1 cellular context compared by ENCODE assay signal in the genomic region with DNA sequence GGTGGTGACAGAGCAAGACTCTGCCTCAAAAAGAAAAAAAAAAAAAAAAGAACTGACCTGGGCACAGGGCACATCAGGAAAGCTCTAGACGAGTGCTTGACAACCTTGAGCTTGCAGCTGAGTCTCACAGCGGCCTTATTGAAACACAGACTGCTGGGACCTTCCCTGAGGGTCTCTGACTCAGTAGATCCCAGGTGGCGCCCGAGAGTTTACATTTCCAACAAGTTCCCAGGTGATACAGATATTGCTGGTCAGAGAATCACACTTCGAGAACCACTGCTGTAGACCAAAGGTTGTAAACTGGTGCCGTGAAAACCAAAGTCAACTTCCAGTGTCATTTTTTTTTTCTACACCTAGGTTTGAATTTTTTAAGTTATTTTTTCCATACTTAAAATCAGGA.
TF ChIP-seq lines count a peak whose summit lies in the region.

No MANE protein-coding gene starts in this region.

TF ChIP-seq in HCT116, 20 proteins besides CTCF, POLR2A, EP300 and RAD21 (continued from another document):
- TF ChIP-seq ZBTB33 (IDR thresholded peaks at IDR 0.05; ENCODE audit: extremely low read depth, insufficient replicate concordance, low read length) = no peak
- no peak for TF ChIP-seq EZH2phosphoT487 (IDR thresholded peaks at IDR 0.05; ENCODE audit: borderline replicate concordance)
- no peak for TF ChIP-seq FOSL1 (IDR thresholded peaks at IDR 0.05; ENCODE audit: low read depth)
- TF ChIP-seq, protein P1, sequence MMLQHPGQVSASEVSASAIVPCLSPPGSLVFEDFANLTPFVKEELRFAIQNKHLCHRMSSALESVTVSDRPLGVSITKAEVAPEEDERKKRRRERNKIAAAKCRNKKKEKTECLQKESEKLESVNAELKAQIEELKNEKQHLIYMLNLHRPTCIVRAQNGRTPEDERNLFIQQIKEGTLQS (IDR thresholded peaks at IDR 0.05) = no peak
